In the genomic region with DNA sequence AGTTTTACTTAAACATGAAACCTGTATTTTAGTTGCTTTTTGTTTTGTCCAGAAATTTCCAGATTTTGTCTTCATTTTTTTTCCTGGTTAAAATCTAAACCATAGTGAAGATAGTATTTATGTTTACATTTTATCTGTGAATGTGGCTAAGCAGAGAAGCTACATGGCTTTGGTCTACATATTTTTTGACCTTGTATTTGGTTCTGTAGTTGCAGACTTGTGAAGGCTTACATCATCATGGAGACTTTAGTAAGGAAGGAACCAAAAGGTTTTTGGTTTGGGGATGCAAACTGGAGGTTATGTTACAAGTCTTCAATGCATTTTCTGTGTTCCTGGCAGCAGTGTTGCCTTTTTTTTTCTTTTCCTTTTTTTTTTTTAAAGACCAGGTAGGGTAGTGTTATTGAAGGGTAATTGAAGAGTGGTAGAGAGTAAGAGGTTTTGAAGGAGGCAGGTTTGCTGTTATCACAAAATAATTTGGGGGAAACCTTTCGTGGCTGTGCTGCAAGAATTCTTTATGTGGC, we compare ENCODE assay signal across 1 cellular context.
TF ChIP-seq lines count a peak whose summit lies in the region.

No MANE protein-coding gene starts in this region.

TF ChIP-seq in endothelial cell of umbilical vein, 7 proteins besides CTCF, POLR2A, EP300 and RAD21:
- no peak for TF ChIP-seq POLR2AphosphoS5 (IDR thresholded peaks at IDR 0.05; ENCODE audit: insufficient read depth, low read depth, low read length)
- no peak for TF ChIP-seq MYC (IDR thresholded peaks at IDR 0.05; ENCODE audit: low read depth, low read length)
- TF ChIP-seq JUN (IDR thresholded peaks at IDR 0.05; ENCODE audit: borderline replicate concordance, insufficient read depth, insufficient read length, low read depth) = no peak
- TF ChIP-seq EZH2 (IDR thresholded peaks at IDR 0.05; ENCODE audit: borderline replicate concordance, low read depth, low read length, severe bottlenecking) = no peak
- no peak for TF ChIP-seq FOS (IDR thresholded peaks at IDR 0.05; ENCODE audit: borderline replicate concordance, insufficient read depth, low read length)
- no peak for TF ChIP-seq MAX (IDR thresholded peaks at IDR 0.05; ENCODE audit: insufficient read depth, insufficient read length)
- TF ChIP-seq GATA2 (IDR thresholded peaks at IDR 0.05; ENCODE audit: insufficient read depth, insufficient read length, low read depth, low read length) = no peak
TF ChIP-seq in endothelial cell of umbilical vein: peak in this region for 0.
